ENCODE assay signal across 8 cellular contexts in genomic region chr2:32064713-32065112, GRCh38. TPM values are rescaled to one million over a fixed set of nuclear protein-coding genes. Genes with fewer than 3 reads are reported as not detected.
A peak's percentile ranks its signal among the peaks of the same experiment; 100 is the strongest.
DNase-seq lines count a peak whose midpoint lies in the region; ATAC-seq and TF ChIP-seq lines count a peak whose summit lies in the region.

No MANE protein-coding gene starts in this region.

- H3K4me1 Mint-ChIP-seq in activated B cell treated with CpG ODN at 0.5 μM for 24 hours: peaks cover 30% of the 10 kb centered on the region

- no peaks in the 10 kb centered on the region for H3K36me3 ChIP-seq in HAP-1 (replicated peaks)

- H3K27me3 Mint-ChIP-seq in activated B cell treated with CpG ODN at 0.5 μM for 24 hours: no peaks in the 10 kb centered on the region

- WGBS in right cardiac atrium: 77% methylated on average over 8 of the region's 8 CpGs

- peak overlapping the region; percentile 97 for H3K4me3 Mint-ChIP-seq in activated B cell treated with CpG ODN at 0.5 μM for 24 hours

- peak overlapping the region; percentile 53 for H3K27ac Mint-ChIP-seq in activated B cell treated with CpG ODN at 0.5 μM for 24 hours

- POLR2A ChIA-PET in activated B cell treated with CpG ODN at 0.5 μM for 24 hours (lab: Charles Lee): interaction anchor here (0.9 to 4.9 kb wide), 8 partner anchors 8 to 107 kb away, joined by 4 to 106 read pairs (median 15); partner anchors contain the start of genes DPY30, MEMO1 and SLC30A6

- intact Hi-C loops in activated B cell treated with CpG ODN at 0.5 μM for 24 hours (cut with micrococcal nuclease) (loop anchor here (5.0 to 10.0 kb wide), 5 partner anchors 70 to 1832 kb away; partner anchors contain the start of genes FAM98A, LBH, TTC27 and YIPF4), right cardiac atrium (cut with DNase I) (loop anchor here in 1 of 4 donors (5.0 kb wide), 1 partner anchor 52 kb away; the partner anchor contains the start of gene MEMO1)

- H3K4me3 ChIP-seq in HAP-1 (peak overlapping the region; percentile 86), right cardiac atrium (ENCODE audit: low read length) (peak overlapping the region; percentile 97), skin epidermis (peak overlapping the region; percentile 66 to 80 (median 69))

- H3K36me3 Mint-ChIP-seq in activated B cell treated with CpG ODN at 0.5 μM for 24 hours (ENCODE audit: low read depth): peaks cover 15% of the 10 kb centered on the region

- TF ChIP-seq CTCF in activated B cell treated with CpG ODN at 0.5 μM for 24 hours (IDR thresholded peaks at IDR 0.05): no peak

- in situ Hi-C loops in HAP-1 (cut with MboI; ENCODE audit: low sequenced_read_pairs): no loop called here

- H3K27me3 ChIP-seq in HAP-1 (ENCODE audit: low read depth) (no peaks in the 10 kb centered on the region), right cardiac atrium (ENCODE audit: control insufficient read depth, insufficient read depth) (no peaks in the 10 kb centered on the region)

- H3K4me1 ChIP-seq in HAP-1 (peaks cover 17% of the 10 kb centered on the region), right cardiac atrium (ENCODE audit: control insufficient read depth, insufficient read depth, low read length) (peaks cover 2% of the 10 kb centered on the region)

- CTCF ChIA-PET in activated B cell treated with CpG ODN at 0.5 μM for 24 hours (lab: Charles Lee): interaction anchor here (1.2 kb wide), 1 partner anchor 70 kb away, joined by 3 read pairs; no protein-coding TSS in a partner anchor

- H3K9me3 ChIP-seq in HAP-1: no peaks in the 10 kb centered on the region; the same call in 1 of the 2 replicates
- no peaks in the 10 kb centered on the region for H3K9me3 ChIP-seq in right cardiac atrium (ENCODE audit: control insufficient read depth, low read length)

- DNase-seq in HAP-1 (ENCODE audit: low spot score in 2 of 2): no peak
- DNase-seq in activated B cell treated with CpG ODN at 0.5 μM for 24 hours: no peak
- no peak for DNase-seq in right cardiac atrium
- no peak for DNase-seq in dedifferentiated amniotic fluid mesenchymal stem cell (ENCODE audit: extremely low spot score)
- DNase-seq in SW480 (ENCODE audit: low spot score): no peak
- DNase-seq in hepatic stellate cell (ENCODE audit: low spot score): no peak
- DNase-seq in DMS153 treated with DMSO at 0.1 percent for 48 hours (lab: John Stamatoyannopoulos, UW; ENCODE audit: unreplicated experiment): no peak

- H3K27ac ChIP-seq in right cardiac atrium (ENCODE audit: low read length): no peak overlapping the region
- H3K27ac ChIP-seq in skin epidermis: peak overlapping the region in 13 of 21 experiments; percentile 84 to 95 (median 89)

- H3K9me3 Mint-ChIP-seq in activated B cell treated with CpG ODN at 0.5 μM for 24 hours: no peaks in the 10 kb centered on the region

- ATAC-seq in activated B cell treated with CpG ODN at 0.5 μM for 24 hours (ENCODE audit: low read depth) (no peak), right cardiac atrium (no peak)

RNA-seq across cellular contexts. Expression of gene SPAST, which starts 1.4 kb away (rescaled TPM):
- total RNA-seq in activated B cell treated with CpG ODN at 0.5 μM for 24 hours (17.6 and 20.8 TPM in 2 replicates), right cardiac atrium (1 to 10 TPM; 8.1 to 9.1 (median 8.6) TPM)
- 2.4 TPM for polyA plus RNA-seq in right cardiac atrium

RNA-seq across cellular contexts. Expression of gene DPY30, which starts 25.1 kb away (rescaled TPM):
- total RNA-seq in activated B cell treated with CpG ODN at 0.5 μM for 24 hours (36.2 and 37.6 TPM in 2 replicates), right cardiac atrium (10 to 100 TPM; 34.7 to 46.0 (median 44.1) TPM)
- polyA plus RNA-seq in right cardiac atrium: 92.1 TPM

RNA-seq across cellular contexts. Expression of gene MEMO1, which starts 53.9 kb away (rescaled TPM):
- total RNA-seq in activated B cell treated with CpG ODN at 0.5 μM for 24 hours: 68.7 and 71.6 TPM in 2 replicates
- total RNA-seq in right cardiac atrium: 10 to 100 TPM; 33.0 to 39.7 (median 37.0) TPM
- polyA plus RNA-seq in right cardiac atrium: 37.0 TPM
